Comparison of ENCODE assay signal across 15 cellular contexts in the genomic region with DNA sequence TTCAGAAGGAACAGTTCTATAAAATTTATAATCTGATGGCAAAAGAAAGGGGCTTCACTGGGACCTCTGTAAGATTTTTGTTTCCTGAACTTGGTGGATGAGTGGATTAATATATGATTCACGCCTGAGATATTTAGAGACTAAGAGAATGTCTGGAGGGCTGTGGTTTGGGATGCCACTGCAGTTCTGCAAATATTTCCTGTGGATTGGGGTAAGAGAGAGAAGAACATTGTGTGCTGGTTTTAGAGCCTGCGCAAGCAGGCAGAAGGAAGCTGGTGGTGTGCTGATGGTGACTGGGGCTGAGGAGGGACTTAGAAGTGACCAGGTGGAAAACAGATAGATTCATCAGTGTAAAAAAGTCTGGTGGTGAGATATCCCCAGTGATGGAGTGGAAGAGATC.
DNase-seq lines count a peak whose midpoint lies in the region; ATAC-seq and TF ChIP-seq lines count a peak whose summit lies in the region.
"Had no signal": no experiment of that assay in that cellular context is flagged by ENCODE, and none has a peak within 500 bp of the region (broad histone marks: within the 10 kb centered on the region; RNA-seq: fewer than 3 reads in every experiment).

No MANE protein-coding gene starts in this region.

- DNase-seq in 8988T (peak; percentile 17), HS-5 (ENCODE audit: low read depth) (peak; percentile 89), brain microvascular endothelial cell (peak; percentile 96), kidney epithelial cell (ENCODE audit: low read depth) (peak; percentile 89), T1000 (lab: John Stamatoyannopoulos, UW) (no peak), NAMALWA (ENCODE audit: low spot score) (no peak)
- no peak for DNase-seq in effector memory CD4-positive, alpha-beta T cell
- DNase-seq: activated CD8-positive, alpha-beta T cell treated with anti-CD3 and anti-CD28 coated beads, Interleukin-2, amount 10 ng/mL, durations not matched to agents 7 days and 5 days; hippocampal formation; natural killer cell; stimulated activated CD4-positive, alpha-beta T cell treated with anti-CD3 and anti-CD28 coated beads, Interleukin-4, amount 100 ng/mL, for 24 hours; testis had no signal

- no peaks in the 10 kb centered on the region for H3K4me1 ChIP-seq in effector memory CD4-positive, alpha-beta T cell (ENCODE audit: control insufficient read depth, insufficient read depth, low read length, poor library complexity, severe bottlenecking)
- H3K4me1 ChIP-seq: BLaER1, testis had no signal

- no peak for ATAC-seq in HG02938 (IDR thresholded peaks at IDR 0.05; ENCODE audit: unreplicated experiment)
- ATAC-seq: activated CD8-positive, alpha-beta T cell treated with anti-CD3 and anti-CD28 coated beads, Interleukin-2, amount 10 ng/mL, durations not matched to agents 7 days and 5 days; natural killer cell had no signal

- H3K9me3 ChIP-seq in effector memory CD4-positive, alpha-beta T cell (ENCODE audit: control insufficient read depth, low read length) = no peaks in the 10 kb centered on the region
- H3K9me3 ChIP-seq: testis had no signal

- no peak overlapping the region for H3K4me3 ChIP-seq in brain microvascular endothelial cell (ENCODE audit: low read depth, low read length)
- H3K4me3 ChIP-seq in kidney epithelial cell (ENCODE audit: low read depth, low read length) = no peak overlapping the region
- no peak overlapping the region for H3K4me3 ChIP-seq in effector memory CD4-positive, alpha-beta T cell (ENCODE audit: insufficient read depth, low read depth, low read length, poor library complexity, severe bottlenecking)
- H3K4me3 ChIP-seq: BLaER1, testis had no signal

- no peaks in the 10 kb centered on the region for H3K27me3 ChIP-seq in brain microvascular endothelial cell (replicated peaks)
- H3K27me3 ChIP-seq in kidney epithelial cell (ENCODE audit: control insufficient read depth, insufficient read depth, low read length) = no peaks in the 10 kb centered on the region
- H3K27me3 ChIP-seq in effector memory CD4-positive, alpha-beta T cell (replicated peaks; ENCODE audit: control insufficient read depth, insufficient read depth, low read length, poor library complexity, severe bottlenecking) = no peaks in the 10 kb centered on the region
- H3K27me3 ChIP-seq: BLaER1, testis had no signal

- peak overlapping the region; percentile 99 for H3K27ac ChIP-seq in brain microvascular endothelial cell
- H3K27ac ChIP-seq in effector memory CD4-positive, alpha-beta T cell (ENCODE audit: insufficient read depth, low read length, poor library complexity, severe bottlenecking) = no peak overlapping the region
- H3K27ac ChIP-seq: BLaER1, KMS-11, testis had no signal

- in situ Hi-C loops in brain microvascular endothelial cell (cut with HindIII; ENCODE audit: low pct_ligation_motif_present, low sequenced_read_pairs) = no loop called here

- TF ChIP-seq CTCF in brain microvascular endothelial cell (IDR thresholded peaks at IDR 0.05; ENCODE audit: low read depth, low read length, missing control alignments) (no peak), kidney epithelial cell (IDR thresholded peaks at IDR 0.05; ENCODE audit: insufficient read depth, low read length, poor library complexity, severe bottlenecking) (no peak)

- H3K36me3 ChIP-seq in brain microvascular endothelial cell (replicated peaks) = no peaks in the 10 kb centered on the region
- no peaks in the 10 kb centered on the region for H3K36me3 ChIP-seq in kidney epithelial cell (ENCODE audit: control insufficient read depth, insufficient read depth, low read length)
- no peaks in the 10 kb centered on the region for H3K36me3 ChIP-seq in effector memory CD4-positive, alpha-beta T cell (ENCODE audit: control insufficient read depth, insufficient read depth, low read length)
- H3K36me3 ChIP-seq: BLaER1 had no signal

Comparison
In these comparisons a context has a peak if more than half of its experiments do, and no peak if none do; other contexts are left out.
1. DNase-seq: peak in 8988T (single experiment), HS-5 (single experiment), brain microvascular endothelial cell (single experiment) and kidney epithelial cell (single experiment); none in effector memory CD4-positive, alpha-beta T cell (0 of 3), T1000 (single experiment) and NAMALWA (single experiment).